2 cellular contexts compared by ENCODE assay signal in the genomic region with DNA sequence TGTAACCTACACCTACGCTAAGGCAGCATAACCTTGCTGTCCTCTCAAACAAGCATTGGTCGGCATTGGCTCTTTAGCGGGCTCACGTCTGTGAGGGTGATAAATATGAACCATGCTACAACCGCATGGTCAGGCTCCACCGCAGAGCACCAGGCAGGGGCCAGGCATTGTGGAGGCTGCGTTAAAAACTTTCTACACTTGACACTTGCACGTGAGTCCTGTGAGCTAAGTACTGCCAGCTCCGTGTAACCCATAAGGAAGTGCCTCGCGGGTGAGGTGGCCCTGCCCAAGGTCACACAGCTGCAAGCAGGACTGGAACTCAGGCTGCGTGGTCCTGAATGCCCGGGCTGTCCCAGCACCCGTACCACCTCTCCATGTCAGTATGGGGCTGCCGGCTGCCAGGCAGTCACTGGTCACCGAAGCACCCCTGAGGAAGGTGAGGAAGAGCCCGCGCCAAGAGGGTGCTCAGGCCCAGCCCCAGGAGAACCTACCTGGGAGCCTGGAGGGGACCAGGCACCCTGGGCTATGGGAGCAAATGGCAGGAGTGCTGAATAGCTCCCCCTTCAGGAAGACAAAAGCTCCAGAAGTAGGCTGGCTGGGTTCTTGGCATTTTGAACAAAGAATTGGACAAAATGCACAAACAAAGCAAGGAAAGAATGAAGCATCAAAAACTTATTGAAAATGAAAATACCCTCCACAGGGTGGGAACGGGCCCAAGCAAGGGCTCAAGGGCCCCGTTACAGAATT.
TF ChIP-seq lines count a peak whose summit lies in the region.

No MANE protein-coding gene starts in this region.

TF ChIP-seq in HEK293T, 16 proteins besides CTCF, POLR2A, EP300 and RAD21:
- TF ChIP-seq FOXA1 (IDR thresholded peaks at IDR 0.05), result no peak
- no peak for TF ChIP-seq SUZ12 (IDR thresholded peaks at IDR 0.05)
- TF ChIP-seq, protein P1, sequence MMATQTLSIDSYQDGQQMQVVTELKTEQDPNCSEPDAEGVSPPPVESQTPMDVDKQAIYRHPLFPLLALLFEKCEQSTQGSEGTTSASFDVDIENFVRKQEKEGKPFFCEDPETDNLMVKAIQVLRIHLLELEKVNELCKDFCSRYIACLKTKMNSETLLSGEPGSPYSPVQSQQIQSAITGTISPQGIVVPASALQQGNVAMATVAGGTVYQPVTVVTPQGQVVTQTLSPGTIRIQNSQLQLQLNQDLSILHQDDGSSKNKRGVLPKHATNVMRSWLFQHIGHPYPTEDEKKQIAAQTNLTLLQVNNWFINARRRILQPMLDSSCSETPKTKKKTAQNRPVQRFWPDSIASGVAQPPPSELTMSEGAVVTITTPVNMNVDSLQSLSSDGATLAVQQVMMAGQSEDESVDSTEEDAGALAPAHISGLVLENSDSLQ (IDR thresholded peaks at IDR 0.05), result no peak
- TF ChIP-seq CTBP1 (IDR thresholded peaks at IDR 0.05; ENCODE audit: borderline replicate concordance), result no peak
- no peak for TF ChIP-seq FOXM1 (IDR thresholded peaks at IDR 0.05; ENCODE audit: borderline replicate concordance)
- no peak for TF ChIP-seq NFRKB (IDR thresholded peaks at IDR 0.05)
- TF ChIP-seq TARDBP (IDR thresholded peaks at IDR 0.05), result no peak
- no peak for TF ChIP-seq BHLHE40 (IDR thresholded peaks at IDR 0.05; ENCODE audit: borderline replicate concordance)
- no peak for TF ChIP-seq L3MBTL2 (conservative IDR thresholded peaks at IDR 0.05)
- TF ChIP-seq ZNF384 (IDR thresholded peaks at IDR 0.05), result no peak
- no peak for TF ChIP-seq ELF4 (IDR thresholded peaks at IDR 0.05)
- no peak for TF ChIP-seq ARNT (IDR thresholded peaks at IDR 0.05)
- no peak for TF ChIP-seq SP1 (IDR thresholded peaks at IDR 0.05)
- no peak for TF ChIP-seq LEF1 (IDR thresholded peaks at IDR 0.05; ENCODE audit: borderline replicate concordance)
- TF ChIP-seq FOXK2 (IDR thresholded peaks at IDR 0.05), result no peak

TF ChIP-seq in H1, 55 proteins besides CTCF, POLR2A, EP300 and RAD21:
- no peak for TF ChIP-seq SRF (IDR thresholded peaks at IDR 0.05; ENCODE audit: low read depth, low read length)
- TF ChIP-seq YY1 (IDR thresholded peaks at IDR 0.05; ENCODE audit: low read depth, low read length), result no peak
- TF ChIP-seq SIRT6 (IDR thresholded peaks at IDR 0.05; ENCODE audit: low read length), result no peak
- TF ChIP-seq RNF2 (IDR thresholded peaks at IDR 0.05; ENCODE audit: borderline replicate concordance, low read depth, low read length, missing control alignments, poor library complexity, severe bottlenecking), result no peak
- TF ChIP-seq EGR1 (IDR thresholded peaks at IDR 0.05; ENCODE audit: borderline replicate concordance, low read depth, low read length), result no peak
- TF ChIP-seq GABPA (IDR thresholded peaks at IDR 0.05; ENCODE audit: borderline replicate concordance, insufficient read depth, low read length), result no peak
- TF ChIP-seq KDM1A (IDR thresholded peaks at IDR 0.05; ENCODE audit: borderline replicate concordance, low read length), result no peak
- no peak for TF ChIP-seq KDM4A (IDR thresholded peaks at IDR 0.05; ENCODE audit: low read depth, low read length, severe bottlenecking)
- no peak for TF ChIP-seq RFX5 (IDR thresholded peaks at IDR 0.05; ENCODE audit: borderline replicate concordance, low read depth, low read length)
- no peak for TF ChIP-seq CBX5 (IDR thresholded peaks at IDR 0.05; ENCODE audit: low read depth, low read length)
- TF ChIP-seq, protein P2, sequence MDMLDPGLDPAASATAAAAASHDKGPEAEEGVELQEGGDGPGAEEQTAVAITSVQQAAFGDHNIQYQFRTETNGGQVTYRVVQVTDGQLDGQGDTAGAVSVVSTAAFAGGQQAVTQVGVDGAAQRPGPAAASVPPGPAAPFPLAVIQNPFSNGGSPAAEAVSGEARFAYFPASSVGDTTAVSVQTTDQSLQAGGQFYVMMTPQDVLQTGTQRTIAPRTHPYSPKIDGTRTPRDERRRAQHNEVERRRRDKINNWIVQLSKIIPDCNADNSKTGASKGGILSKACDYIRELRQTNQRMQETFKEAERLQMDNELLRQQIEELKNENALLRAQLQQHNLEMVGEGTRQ (IDR thresholded peaks at IDR 0.05; ENCODE audit: low read length), result no peak
- TF ChIP-seq KDM5A (IDR thresholded peaks at IDR 0.05; ENCODE audit: low read length), result no peak
- no peak for TF ChIP-seq JUND (IDR thresholded peaks at IDR 0.05; ENCODE audit: low read length)
- TF ChIP-seq RXRA (IDR thresholded peaks at IDR 0.05; ENCODE audit: insufficient read depth, low read depth, low read length), result no peak
- TF ChIP-seq NRF1 (IDR thresholded peaks at IDR 0.05; ENCODE audit: low read depth, low read length), result no peak
- TF ChIP-seq JUN (IDR thresholded peaks at IDR 0.05; ENCODE audit: low read depth, low read length), result no peak
- TF ChIP-seq BACH1 (IDR thresholded peaks at IDR 0.05; ENCODE audit: low read length), result no peak
- TF ChIP-seq SIX5 (IDR thresholded peaks at IDR 0.05; ENCODE audit: low read depth, low read length), result no peak
- TF ChIP-seq, protein P3, sequence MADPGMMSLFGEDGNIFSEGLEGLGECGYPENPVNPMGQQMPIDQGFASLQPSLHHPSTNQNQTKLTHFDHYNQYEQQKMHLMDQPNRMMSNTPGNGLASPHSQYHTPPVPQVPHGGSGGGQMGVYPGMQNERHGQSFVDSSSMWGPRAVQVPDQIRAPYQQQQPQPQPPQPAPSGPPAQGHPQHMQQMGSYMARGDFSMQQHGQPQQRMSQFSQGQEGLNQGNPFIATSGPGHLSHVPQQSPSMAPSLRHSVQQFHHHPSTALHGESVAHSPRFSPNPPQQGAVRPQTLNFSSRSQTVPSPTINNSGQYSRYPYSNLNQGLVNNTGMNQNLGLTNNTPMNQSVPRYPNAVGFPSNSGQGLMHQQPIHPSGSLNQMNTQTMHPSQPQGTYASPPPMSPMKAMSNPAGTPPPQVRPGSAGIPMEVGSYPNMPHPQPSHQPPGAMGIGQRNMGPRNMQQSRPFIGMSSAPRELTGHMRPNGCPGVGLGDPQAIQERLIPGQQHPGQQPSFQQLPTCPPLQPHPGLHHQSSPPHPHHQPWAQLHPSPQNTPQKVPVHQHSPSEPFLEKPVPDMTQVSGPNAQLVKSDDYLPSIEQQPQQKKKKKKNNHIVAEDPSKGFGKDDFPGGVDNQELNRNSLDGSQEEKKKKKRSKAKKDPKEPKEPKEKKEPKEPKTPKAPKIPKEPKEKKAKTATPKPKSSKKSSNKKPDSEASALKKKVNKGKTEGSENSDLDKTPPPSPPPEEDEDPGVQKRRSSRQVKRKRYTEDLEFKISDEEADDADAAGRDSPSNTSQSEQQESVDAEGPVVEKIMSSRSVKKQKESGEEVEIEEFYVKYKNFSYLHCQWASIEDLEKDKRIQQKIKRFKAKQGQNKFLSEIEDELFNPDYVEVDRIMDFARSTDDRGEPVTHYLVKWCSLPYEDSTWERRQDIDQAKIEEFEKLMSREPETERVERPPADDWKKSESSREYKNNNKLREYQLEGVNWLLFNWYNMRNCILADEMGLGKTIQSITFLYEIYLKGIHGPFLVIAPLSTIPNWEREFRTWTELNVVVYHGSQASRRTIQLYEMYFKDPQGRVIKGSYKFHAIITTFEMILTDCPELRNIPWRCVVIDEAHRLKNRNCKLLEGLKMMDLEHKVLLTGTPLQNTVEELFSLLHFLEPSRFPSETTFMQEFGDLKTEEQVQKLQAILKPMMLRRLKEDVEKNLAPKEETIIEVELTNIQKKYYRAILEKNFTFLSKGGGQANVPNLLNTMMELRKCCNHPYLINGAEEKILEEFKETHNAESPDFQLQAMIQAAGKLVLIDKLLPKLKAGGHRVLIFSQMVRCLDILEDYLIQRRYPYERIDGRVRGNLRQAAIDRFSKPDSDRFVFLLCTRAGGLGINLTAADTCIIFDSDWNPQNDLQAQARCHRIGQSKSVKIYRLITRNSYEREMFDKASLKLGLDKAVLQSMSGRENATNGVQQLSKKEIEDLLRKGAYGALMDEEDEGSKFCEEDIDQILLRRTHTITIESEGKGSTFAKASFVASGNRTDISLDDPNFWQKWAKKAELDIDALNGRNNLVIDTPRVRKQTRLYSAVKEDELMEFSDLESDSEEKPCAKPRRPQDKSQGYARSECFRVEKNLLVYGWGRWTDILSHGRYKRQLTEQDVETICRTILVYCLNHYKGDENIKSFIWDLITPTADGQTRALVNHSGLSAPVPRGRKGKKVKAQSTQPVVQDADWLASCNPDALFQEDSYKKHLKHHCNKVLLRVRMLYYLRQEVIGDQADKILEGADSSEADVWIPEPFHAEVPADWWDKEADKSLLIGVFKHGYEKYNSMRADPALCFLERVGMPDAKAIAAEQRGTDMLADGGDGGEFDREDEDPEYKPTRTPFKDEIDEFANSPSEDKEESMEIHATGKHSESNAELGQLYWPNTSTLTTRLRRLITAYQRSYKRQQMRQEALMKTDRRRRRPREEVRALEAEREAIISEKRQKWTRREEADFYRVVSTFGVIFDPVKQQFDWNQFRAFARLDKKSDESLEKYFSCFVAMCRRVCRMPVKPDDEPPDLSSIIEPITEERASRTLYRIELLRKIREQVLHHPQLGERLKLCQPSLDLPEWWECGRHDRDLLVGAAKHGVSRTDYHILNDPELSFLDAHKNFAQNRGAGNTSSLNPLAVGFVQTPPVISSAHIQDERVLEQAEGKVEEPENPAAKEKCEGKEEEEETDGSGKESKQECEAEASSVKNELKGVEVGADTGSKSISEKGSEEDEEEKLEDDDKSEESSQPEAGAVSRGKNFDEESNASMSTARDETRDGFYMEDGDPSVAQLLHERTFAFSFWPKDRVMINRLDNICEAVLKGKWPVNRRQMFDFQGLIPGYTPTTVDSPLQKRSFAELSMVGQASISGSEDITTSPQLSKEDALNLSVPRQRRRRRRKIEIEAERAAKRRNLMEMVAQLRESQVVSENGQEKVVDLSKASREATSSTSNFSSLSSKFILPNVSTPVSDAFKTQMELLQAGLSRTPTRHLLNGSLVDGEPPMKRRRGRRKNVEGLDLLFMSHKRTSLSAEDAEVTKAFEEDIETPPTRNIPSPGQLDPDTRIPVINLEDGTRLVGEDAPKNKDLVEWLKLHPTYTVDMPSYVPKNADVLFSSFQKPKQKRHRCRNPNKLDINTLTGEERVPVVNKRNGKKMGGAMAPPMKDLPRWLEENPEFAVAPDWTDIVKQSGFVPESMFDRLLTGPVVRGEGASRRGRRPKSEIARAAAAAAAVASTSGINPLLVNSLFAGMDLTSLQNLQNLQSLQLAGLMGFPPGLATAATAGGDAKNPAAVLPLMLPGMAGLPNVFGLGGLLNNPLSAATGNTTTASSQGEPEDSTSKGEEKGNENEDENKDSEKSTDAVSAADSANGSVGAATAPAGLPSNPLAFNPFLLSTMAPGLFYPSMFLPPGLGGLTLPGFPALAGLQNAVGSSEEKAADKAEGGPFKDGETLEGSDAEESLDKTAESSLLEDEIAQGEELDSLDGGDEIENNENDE (IDR thresholded peaks at IDR 0.05; ENCODE audit: insufficient replicate concordance, low read length), result no peak
TF ChIP-seq in H1: peak in this region for 0.
